In genomic region chr11:66277475-66278391, GRCh38 we compare ENCODE assay signal across 1 cellular context.
TF ChIP-seq lines count a peak whose summit lies in the region.

Gene CNIH2, plus strand, starts transcription at chr11:66278175. Its CDS starts 282 bp downstream, at chr11:66278457.

TF ChIP-seq in HepG2, 621 proteins besides CTCF, POLR2A, EP300 and RAD21 (continued from another document and continues in another):
- TF ChIP-seq RERE (CRISPR knock-in tag; IDR thresholded peaks at IDR 0.05; ENCODE audit: low read depth) (no peak), HMGXB3 (CRISPR knock-in tag; IDR thresholded peaks at IDR 0.05; ENCODE audit: borderline replicate concordance) (no peak), NR2F1 (CRISPR knock-in tag; IDR thresholded peaks at IDR 0.05) (no peak), ZNF235 (CRISPR knock-in tag; IDR thresholded peaks at IDR 0.05; ENCODE audit: borderline replicate concordance) (no peak), THAP11 (CRISPR knock-in tag; IDR thresholded peaks at IDR 0.05) (no peak), KDM2A (CRISPR knock-in tag; IDR thresholded peaks at IDR 0.05; ENCODE audit: borderline replicate concordance, low read depth) (peak; percentile 90), RFX5 (IDR thresholded peaks at IDR 0.05; ENCODE audit: low read depth, low read length) (no peak), ZNF660 (CRISPR knock-in tag; IDR thresholded peaks at IDR 0.05; ENCODE audit: borderline replicate concordance, low read depth) (no peak), ZBTB49 (CRISPR knock-in tag; IDR thresholded peaks at IDR 0.05; ENCODE audit: borderline replicate concordance) (no peak), ZNF44 (CRISPR knock-in tag; IDR thresholded peaks at IDR 0.05) (no peak), DMTF1 (CRISPR knock-in tag; IDR thresholded peaks at IDR 0.05) (no peak), ZSCAN12 (CRISPR knock-in tag; IDR thresholded peaks at IDR 0.05) (no peak), TBX2 (CRISPR knock-in tag; IDR thresholded peaks at IDR 0.05; ENCODE audit: borderline replicate concordance) (peak; percentile 33; the same call in 1 of the 2 replicates), SKI (IDR thresholded peaks at IDR 0.05; ENCODE audit: partially characterized antibody) (no peak), SAP130 (CRISPR knock-in tag; IDR thresholded peaks at IDR 0.05; ENCODE audit: low read depth) (no peak), NFE2L1 (CRISPR knock-in tag; IDR thresholded peaks at IDR 0.05; ENCODE audit: borderline replicate concordance) (no peak), ZSCAN29 (CRISPR knock-in tag; conservative IDR thresholded peaks at IDR 0.05) (peak; percentile 100), SALL2 (CRISPR knock-in tag; IDR thresholded peaks at IDR 0.05) (no peak), ZBTB42 (CRISPR knock-in tag; IDR thresholded peaks at IDR 0.05) (no peak), REST (IDR thresholded peaks at IDR 0.05; ENCODE audit: borderline replicate concordance in 1 of 2, low read depth in 1 of 2, low read length in 2 of 2) (no peak), HNF4G (IDR thresholded peaks at IDR 0.05; ENCODE audit: borderline replicate concordance, low read depth, low read length) (peak; percentile 54; the same call in 1 of the 2 replicates), HNF4G (CRISPR knock-in tag; IDR thresholded peaks at IDR 0.05; ENCODE audit: borderline replicate concordance, low read depth) (no peak; the same call in 1 of the 2 replicates), IRF9 (CRISPR knock-in tag; IDR thresholded peaks at IDR 0.05; ENCODE audit: borderline replicate concordance) (no peak), ZBTB14 (CRISPR knock-in tag; IDR thresholded peaks at IDR 0.05) (no peak), PLRG1 (conservative IDR thresholded peaks at IDR 0.05) (no peak), CEBPZ (IDR thresholded peaks at IDR 0.05; ENCODE audit: low read length) (no peak), ZNF850 (CRISPR knock-in tag; conservative IDR thresholded peaks at IDR 0.05) (no peak), TFAP4 (IDR thresholded peaks at IDR 0.05; ENCODE audit: borderline replicate concordance, low read depth) (no peak)
